In genomic region chr2:78982638-78983330, GRCh38 we compare ENCODE assay signal across 24 cellular contexts. TPM values are rescaled to one million over a fixed set of nuclear protein-coding genes. Genes with fewer than 3 reads are reported as not detected.
"Had no signal": no experiment of that assay in that cellular context is flagged by ENCODE, and none has a peak within 500 bp of the region (broad histone marks: within the 10 kb centered on the region; RNA-seq: fewer than 3 reads in every experiment).

No MANE protein-coding gene starts in this region.

- H3K27ac ChIP-seq: dorsolateral prefrontal cortex, heart left ventricle, ovary, prostate gland, right lobe of liver, tibial artery, upper lobe of left lung, uterus had no signal

- H3K4me1 ChIP-seq: heart left ventricle, prostate gland, right lobe of liver, tibial artery, upper lobe of left lung, uterus had no signal

- H3K36me3 Mint-ChIP-seq: stimulated activated memory B cell treated with anti-CD40 and anti-IgM and Interleukin-4, amounts not matched to agents 10 μg/mL and 1 μg/mL and 100 μg/mL, for 72 hours had no signal

- H3K4me3 ChIP-seq: dorsolateral prefrontal cortex, heart left ventricle, ovary, prostate gland, right lobe of liver, tibial artery, upper lobe of left lung, uterus had no signal

- H3K9me3 ChIP-seq: heart left ventricle, ovary, prostate gland, right lobe of liver, tibial artery, upper lobe of left lung, uterus had no signal

- H3K4me1 Mint-ChIP-seq: naive thymus-derived CD4-positive, alpha-beta T cell had no signal

- DNase-seq: cortex of kidney; dorsolateral prefrontal cortex; effector CD8-positive, alpha-beta T cell; heart left ventricle; hippocampal formation; kidney glomerular epithelial cell; mesendoderm; naive thymus-derived CD4-positive, alpha-beta T cell; nephron progenitor cell; ovary; retina; right lobe of liver; stimulated activated CD4-positive, alpha-beta T cell treated with anti-CD3 and anti-CD28 coated beads, Interleukin-4, amount 100 ng/mL, for 24 hours; tibial artery; upper lobe of left lung; uterus had no signal

- H3K27me3 Mint-ChIP-seq: stimulated activated memory B cell treated with anti-CD40 and anti-IgM and Interleukin-4, amounts not matched to agents 10 μg/mL and 1 μg/mL and 100 μg/mL, for 72 hours had no signal

- H3K27me3 ChIP-seq: ovary, right lobe of liver, upper lobe of left lung, uterus had no signal

- H3K36me3 ChIP-seq: heart left ventricle, ovary, prostate gland, right lobe of liver, tibial artery, upper lobe of left lung, uterus had no signal

- H3K9me3 Mint-ChIP-seq: nephron progenitor cell had no signal

- ATAC-seq: heart left ventricle; naive thymus-derived CD4-positive, alpha-beta T cell; right lobe of liver; stimulated activated memory B cell treated with anti-CD40 and anti-IgM and Interleukin-4, amounts not matched to agents 10 μg/mL and 1 μg/mL and 100 μg/mL, for 72 hours had no signal

- H3K27ac Mint-ChIP-seq: naive thymus-derived CD4-positive, alpha-beta T cell; nephron progenitor cell; stimulated activated memory B cell treated with anti-CD40 and anti-IgM and Interleukin-4, amounts not matched to agents 10 μg/mL and 1 μg/mL and 100 μg/mL, for 72 hours; stimulated activated naive CD8-positive, alpha-beta T cell treated with anti-CD3 and anti-CD28 coated beads, Interleukin-15, Interleukin-2, amounts not matched to agents 100 ng/mL and 50 ng/mL, for 24 hours had no signal

- H3K4me3 Mint-ChIP-seq: naive thymus-derived CD4-positive, alpha-beta T cell; nephron progenitor cell; stimulated activated memory B cell treated with anti-CD40 and anti-IgM and Interleukin-4, amounts not matched to agents 10 μg/mL and 1 μg/mL and 100 μg/mL, for 72 hours; stimulated activated naive CD8-positive, alpha-beta T cell treated with anti-CD3 and anti-CD28 coated beads, Interleukin-15, Interleukin-2, amounts not matched to agents 100 ng/mL and 50 ng/mL, for 24 hours had no signal

RNA-seq across cellular contexts. Expression of gene REG3G, which starts 42.7 kb away (rescaled TPM):
- total RNA-seq: dorsolateral prefrontal cortex; fibroblast of lung; frontal cortex; glomerular endothelial cell; heart left ventricle; lung microvascular endothelial cell; naive thymus-derived CD4-positive, alpha-beta T cell; right lobe of liver; temporal lobe had no signal
